ENCODE assay signal across 2 cellular contexts in the genomic region with DNA sequence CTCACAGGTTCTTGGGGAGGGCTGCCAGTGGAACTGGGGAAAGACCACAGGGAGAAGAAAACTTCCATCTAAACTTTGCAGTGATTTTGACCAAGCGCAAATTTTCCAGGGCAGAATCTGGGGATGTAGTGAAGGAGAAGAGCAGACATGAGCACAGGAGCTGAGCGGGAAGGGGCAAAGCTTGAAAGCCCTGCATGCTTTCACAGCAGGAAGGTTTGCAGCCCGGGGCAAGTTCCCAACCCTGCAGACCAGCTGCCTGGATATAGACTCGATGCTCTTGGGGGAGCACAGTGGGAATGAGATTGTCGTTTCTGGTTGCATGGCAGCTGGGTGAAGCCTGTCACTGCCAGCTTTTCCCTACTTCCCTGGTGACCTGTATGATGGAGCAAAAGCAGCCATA.
TF ChIP-seq lines count a peak whose summit lies in the region.

No MANE protein-coding gene starts in this region.

TF ChIP-seq in GM23338, 12 proteins besides CTCF, POLR2A, EP300 and RAD21:
- TF ChIP-seq ZNF462 (CRISPR knock-in tag; IDR thresholded peaks at IDR 0.05): 0 out of 2 replicates have a peak, but pooled peaks have one; percentile 20
- no peak for TF ChIP-seq POLR2AphosphoS5 (IDR thresholded peaks at IDR 0.05; ENCODE audit: low read depth)

TF ChIP-seq in H1, 55 proteins besides CTCF, POLR2A, EP300 and RAD21 (continued from another document):
- peak; percentile 90 for TF ChIP-seq E2F6 (IDR thresholded peaks at IDR 0.05)
- TF ChIP-seq CHD1 (IDR thresholded peaks at IDR 0.05; ENCODE audit: low read depth, low read length): no peak
